In genomic region chr9:4796988-4797956, GRCh38 we compare ENCODE assay signal across 8 cellular contexts. TPM values are rescaled to one million over a fixed set of nuclear protein-coding genes. Genes with fewer than 3 reads are reported as not detected.
A peak's percentile ranks its signal among the peaks of the same experiment; 100 is the strongest.
DNase-seq lines count a peak whose midpoint lies in the region; ATAC-seq, FAIRE-seq and TF ChIP-seq lines count a peak whose summit lies in the region.

No MANE protein-coding gene starts in this region.

- no peak for ATAC-seq in GM18517 (IDR thresholded peaks at IDR 0.05; ENCODE audit: unreplicated experiment)

- peak overlapping the region; percentile 25 for H3K27ac ChIP-seq in SU-DHL-6 (ENCODE audit: low read depth, low read length)
- H3K27ac ChIP-seq in smooth muscle cell (ENCODE audit: low read depth): no peak overlapping the region

- H3K9ac ChIP-seq in SU-DHL-6 (ENCODE audit: low read length) (peak overlapping the region; percentile 11; the same call in 1 of the 2 replicates), smooth muscle cell (ENCODE audit: low read depth) (no peak overlapping the region)

- no peaks in the 10 kb centered on the region for H3K27me3 ChIP-seq in SU-DHL-6 (ENCODE audit: low read length)
- no peaks in the 10 kb centered on the region for H3K27me3 ChIP-seq in smooth muscle cell (ENCODE audit: low read depth)

- no peak overlapping the region for H2AFZ ChIP-seq in SU-DHL-6 (ENCODE audit: low read depth, low read length, severe bottlenecking)
- H2AFZ ChIP-seq in smooth muscle cell (ENCODE audit: low read depth): no peak overlapping the region

- 86% methylated on average over 6 of the region's 6 CpGs for WGBS in smooth muscle cell (ENCODE audit: low lambda C conversion rate)

- peaks cover 93% of the 10 kb centered on the region for H3K79me2 ChIP-seq in SU-DHL-6 (ENCODE audit: insufficient read depth, low read length)
- H3K79me2 ChIP-seq in smooth muscle cell (ENCODE audit: low read depth): peaks cover 76% of the 10 kb centered on the region

- H3F3A ChIP-seq in SU-DHL-6 (ENCODE audit: insufficient read depth): no peaks in the 10 kb centered on the region
- no peaks in the 10 kb centered on the region for H3F3A ChIP-seq in smooth muscle cell (ENCODE audit: low read depth)

- TF ChIP-seq CTCF in SU-DHL-6 (IDR thresholded peaks at IDR 0.05; ENCODE audit: insufficient read depth, low read length, poor library complexity, severe bottlenecking) (peak; percentile 53), smooth muscle cell (IDR thresholded peaks at IDR 0.05; ENCODE audit: borderline replicate concordance, insufficient read depth, poor library complexity, severe bottlenecking) (peak; percentile 71)

- FAIRE-seq in HTR-8/SVneo (lab: Jason Lieb, UNC): no peak

- no peaks in the 10 kb centered on the region for H3K9me2 ChIP-seq in SU-DHL-6 (replicated peaks; ENCODE audit: insufficient read depth, low read length)

- H3K36me3 ChIP-seq in SU-DHL-6 (ENCODE audit: low read length): no peaks in the 10 kb centered on the region
- no peaks in the 10 kb centered on the region for H3K36me3 ChIP-seq in smooth muscle cell (ENCODE audit: low read depth)

- DNase-seq in NCI-H2227 (lab: John Stamatoyannopoulos, UW; ENCODE audit: unreplicated experiment) (peak; percentile 26), NCI-H2227 treated with DMSO at 0.1 percent for 48 hours (lab: John Stamatoyannopoulos, UW) (no peak), HTR-8/SVneo (ENCODE audit: insufficient read length, low spot score) (peak; percentile 20), germinal center (ENCODE audit: low spot score) (peak; percentile 19), smooth muscle cell (lab: John Stamatoyannopoulos, UW; ENCODE audit: unreplicated experiment) (no peak), ureter (ENCODE audit: low spot score) (no peak)

- peak overlapping the region; percentile 43 for H3K4me2 ChIP-seq in SU-DHL-6 (ENCODE audit: low read depth, low read length, poor library complexity, severe bottlenecking)
- no peak overlapping the region for H3K4me2 ChIP-seq in smooth muscle cell

- H4K20me1 ChIP-seq in SU-DHL-6 (ENCODE audit: low read depth, low read length) (peaks cover 19% of the 10 kb centered on the region; the same call in 1 of the 2 replicates), smooth muscle cell (ENCODE audit: low read depth) (no peaks in the 10 kb centered on the region)

- H3K4me1 ChIP-seq in smooth muscle cell (ENCODE audit: low read depth): peaks cover 20% of the 10 kb centered on the region

- H3K4me3 ChIP-seq in SU-DHL-6 (ENCODE audit: insufficient read depth, low read length, poor library complexity, severe bottlenecking) (no peak overlapping the region), smooth muscle cell (no peak overlapping the region)

- H3K9me3 ChIP-seq in SU-DHL-6 (ENCODE audit: insufficient read depth, low read length) (no peaks in the 10 kb centered on the region), smooth muscle cell (replicated peaks; ENCODE audit: low read depth) (no peaks in the 10 kb centered on the region)

RNA-seq across cellular contexts. Expression of gene RCL1, which starts 4.5 kb away (rescaled TPM):
- total RNA-seq in smooth muscle cell: 7.9 and 11.1 TPM in 2 replicates
- 5.8 and 7.9 TPM in 2 replicates for polyA plus RNA-seq in smooth muscle cell
- total RNA-seq in ureter: 35.1 TPM

RNA-seq across cellular contexts. Expression of gene AK3, which starts 56.3 kb away (rescaled TPM):
- total RNA-seq in smooth muscle cell (49.0 and 49.3 TPM in 2 replicates), ureter (81.6 TPM)
- polyA plus RNA-seq in smooth muscle cell: 28.7 and 35.0 TPM in 2 replicates

Comparison
In these comparisons a context has a peak if more than half of its experiments do, and no peak if none do; other contexts are left out.
1. DNase-seq: peak in NCI-H2227 (single experiment), HTR-8/SVneo (single experiment) and germinal center (single experiment); none in NCI-H2227 treated with DMSO at 0.1 percent for 48 hours (single experiment), smooth muscle cell (single experiment) and ureter (single experiment).